16 cellular contexts compared by ENCODE assay signal in genomic region chr16:54175552-54176375, GRCh38.
A peak's percentile ranks its signal among the peaks of the same experiment; 100 is the strongest.
DNase-seq lines count a peak whose midpoint lies in the region; ATAC-seq and TF ChIP-seq lines count a peak whose summit lies in the region.
"Had no signal": no experiment of that assay in that cellular context is flagged by ENCODE, and none has a peak within 500 bp of the region (broad histone marks: within the 10 kb centered on the region; RNA-seq: fewer than 3 reads in every experiment).

No MANE protein-coding gene starts in this region.

- H3K9me3 ChIP-seq in neuronal stem cell (replicated peaks in 1 of 2; ENCODE audit: control insufficient read depth in 2 of 2, insufficient read depth in 1 of 2, low read depth in 1 of 2, low read length in 2 of 2) (no peaks in the 10 kb centered on the region), OCI-LY7 (ENCODE audit: low read length) (no peaks in the 10 kb centered on the region), prostate gland (no peaks in the 10 kb centered on the region)
- H3K9me3 ChIP-seq: esophagus muscularis mucosa, transverse colon had no signal

- no peak overlapping the region for H3K9ac ChIP-seq in neuronal stem cell (ENCODE audit: low read depth, low read length, poor library complexity)

- H2BK15ac ChIP-seq in neuronal stem cell (ENCODE audit: low read length): no peak overlapping the region

- H4K20me1 ChIP-seq in OCI-LY7 (ENCODE audit: insufficient read depth, low read length): no peaks in the 10 kb centered on the region

- CTCF ChIA-PET in OCI-LY7 (lab: Charles Lee; ENCODE audit: unreplicated experiment): no interaction called here

- H3K4me2 ChIP-seq in neuronal stem cell (ENCODE audit: insufficient read depth, low read length, poor library complexity, severe bottlenecking) (no peak overlapping the region), OCI-LY7 (ENCODE audit: low read length) (no peak overlapping the region)

- no peak for TF ChIP-seq POLR2A in prostate gland (IDR thresholded peaks at IDR 0.05)

- intact Hi-C loops in OCI-LY7 (cut with micrococcal nuclease; ENCODE audit: unreplicated experiment): no loop called here
- intact Hi-C loops in prostate gland (cut with DNase I): loop anchor here (10.0 kb wide), 1 partner anchor 281 kb away; no protein-coding TSS in a partner anchor

- no peak overlapping the region for H3K18ac ChIP-seq in neuronal stem cell (ENCODE audit: low read length)

- TF ChIP-seq CTCF in epithelial cell of esophagus (IDR thresholded peaks at IDR 0.05; ENCODE audit: insufficient read depth, low read depth, low read length, missing control alignments) (no peak), OCI-LY7 (conservative IDR thresholded peaks at IDR 0.05; ENCODE audit: low read length) (no peak), prostate gland (IDR thresholded peaks at IDR 0.05) (no peak)

- POLR2A ChIA-PET in OCI-LY7 (lab: Charles Lee): no interaction called here

- H2BK5ac ChIP-seq in neuronal stem cell (ENCODE audit: low read length): no peak overlapping the region

- H3K4me1 ChIP-seq in neuronal stem cell (ENCODE audit: control insufficient read depth in 2 of 2, insufficient read depth in 1 of 2, low read depth in 1 of 2, low read length in 2 of 2) (peaks cover 26 to 59% of the 10 kb centered on the region in 2 donors), OCI-LY7 (ENCODE audit: insufficient read depth, low read length, poor library complexity, severe bottlenecking) (no peaks in the 10 kb centered on the region), prostate gland (replicated peaks) (no peaks in the 10 kb centered on the region)

- no peak overlapping the region for H3K23ac ChIP-seq in neuronal stem cell (ENCODE audit: low read depth, low read length, poor library complexity)

- no peaks in the 10 kb centered on the region for H3K9me2 ChIP-seq in OCI-LY7 (ENCODE audit: insufficient read depth, low read length)

- no peak overlapping the region for H3K4ac ChIP-seq in neuronal stem cell (ENCODE audit: low read length)

- no peak overlapping the region for H2AK5ac ChIP-seq in neuronal stem cell (ENCODE audit: low read depth, low read length)

- no peak overlapping the region for H2BK120ac ChIP-seq in neuronal stem cell (ENCODE audit: low read depth, low read length)

- H3K79me2 ChIP-seq in OCI-LY7 (ENCODE audit: insufficient read depth, low read depth, low read length): no peaks in the 10 kb centered on the region

- H2BK12ac ChIP-seq in neuronal stem cell (ENCODE audit: low read length): no peak overlapping the region

- no peak overlapping the region for H3K14ac ChIP-seq in neuronal stem cell (ENCODE audit: low read length)

- H3K27me3 ChIP-seq in neuronal stem cell (ENCODE audit: control insufficient read depth in 3 of 3, insufficient read depth in 3 of 3, low read depth in 1 of 3, low read length in 3 of 3) (peaks cover 0 to 22% (median 2%) of the 10 kb centered on the region in 3 experiments), prostate gland (replicated peaks; ENCODE audit: insufficient read depth) (no peaks in the 10 kb centered on the region)

- H3K27ac ChIP-seq in neuronal stem cell (replicated peaks; ENCODE audit: low read length) (no peak overlapping the region), OCI-LY7 (ENCODE audit: low read depth, low read length, poor library complexity, severe bottlenecking) (no peak overlapping the region), prostate gland (no peak overlapping the region)
- H3K27ac ChIP-seq: esophagus muscularis mucosa, transverse colon had no signal

- H2AFZ ChIP-seq in neuronal stem cell (ENCODE audit: low read length) (peak overlapping the region; percentile 68), OCI-LY7 (ENCODE audit: low read length) (no peak overlapping the region)

- H3K36me3 ChIP-seq in neuronal stem cell (replicated peaks in 1 of 2; ENCODE audit: control insufficient read depth in 2 of 2, insufficient read depth in 2 of 2, low read length in 2 of 2) (no peaks in the 10 kb centered on the region), OCI-LY7 (ENCODE audit: insufficient read depth, low read length) (no peaks in the 10 kb centered on the region), prostate gland (no peaks in the 10 kb centered on the region)
- H3K36me3 ChIP-seq: esophagus muscularis mucosa, transverse colon had no signal

- ATAC-seq in HG02798 (IDR thresholded peaks at IDR 0.05; ENCODE audit: poor library complexity, unreplicated experiment): no peak

- peak; percentile 75 for DNase-seq in DMS53 (lab: John Stamatoyannopoulos, UW)
- DNase-seq in NCI-H146 treated with DMSO at 0.1 percent for 48 hours (lab: John Stamatoyannopoulos, UW; ENCODE audit: unreplicated experiment): peak; percentile 67
- peak; percentile 34 for DNase-seq in epithelial cell of esophagus (ENCODE audit: low read depth)
- DNase-seq in neuronal stem cell (ENCODE audit: low spot score): no peak
- no peak for DNase-seq in NCI-H526 treated with DMSO at 0.1 percent for 48 hours (lab: John Stamatoyannopoulos, UW)
- DNase-seq in OCI-LY7 (ENCODE audit: low spot score): no peak
- no peak for DNase-seq in prostate gland (ENCODE audit: low spot score)
- DNase-seq: activated CD4-positive, CD25-positive, alpha-beta regulatory T cell treated with anti-CD3 and anti-CD28 coated beads, Interleukin-2, amount 50 U/mL, for 72 hours; activated naive CD8-positive, alpha-beta T cell treated with anti-CD3 and anti-CD28 coated beads for 36 hours; C1 segment of cervical spinal cord; NCI-H2107; posterior cingulate gyrus; stimulated activated CD4-positive, alpha-beta T cell treated with anti-CD3 and anti-CD28 coated beads, Interleukin-15, amount 100 ng/mL, for 24 hours; transverse colon had no signal

- H3K4me3 ChIP-seq in epithelial cell of esophagus (ENCODE audit: low read length) (no peak overlapping the region), neuronal stem cell (ENCODE audit: low read length in 2 of 2) (no peak overlapping the region), OCI-LY7 (ENCODE audit: low read depth, low read length, poor library complexity, severe bottlenecking) (no peak overlapping the region), prostate gland (no peak overlapping the region)
- H3K4me3 ChIP-seq: transverse colon had no signal

- no TSS peak for BruUV-seq in OCI-LY7 (replicated peaks; lab: Mats Ljungman, UMichigan)

- H4K8ac ChIP-seq in neuronal stem cell (ENCODE audit: low read depth, low read length): no peak overlapping the region

- no peaks in the 10 kb centered on the region for H3K79me1 ChIP-seq in neuronal stem cell (ENCODE audit: low read depth, low read length)

- H4K91ac ChIP-seq in neuronal stem cell (ENCODE audit: low read depth, low read length, poor library complexity): no peak overlapping the region

- no CpG with 5 or more reads among the region's 19 CpGs for WGBS in neuronal stem cell (ENCODE audit: extremely low coverage in 2 of 2, insufficient read length in 2 of 2, insufficient replicate concordance in 1 of 2), 2 donors
- 43% methylated on average over 19 of the region's 19 CpGs for WGBS in prostate gland

Comparison
In these comparisons a context has a peak if more than half of its experiments do, and no peak if none do; other contexts are left out.
1. DNase-seq: peak in DMS53 (single experiment), NCI-H146 treated with DMSO at 0.1 percent for 48 hours (single experiment) and epithelial cell of esophagus (single experiment); none in neuronal stem cell (single experiment), NCI-H526 treated with DMSO at 0.1 percent for 48 hours (single experiment), OCI-LY7 (single experiment) and prostate gland (single experiment).